In the genomic region with DNA sequence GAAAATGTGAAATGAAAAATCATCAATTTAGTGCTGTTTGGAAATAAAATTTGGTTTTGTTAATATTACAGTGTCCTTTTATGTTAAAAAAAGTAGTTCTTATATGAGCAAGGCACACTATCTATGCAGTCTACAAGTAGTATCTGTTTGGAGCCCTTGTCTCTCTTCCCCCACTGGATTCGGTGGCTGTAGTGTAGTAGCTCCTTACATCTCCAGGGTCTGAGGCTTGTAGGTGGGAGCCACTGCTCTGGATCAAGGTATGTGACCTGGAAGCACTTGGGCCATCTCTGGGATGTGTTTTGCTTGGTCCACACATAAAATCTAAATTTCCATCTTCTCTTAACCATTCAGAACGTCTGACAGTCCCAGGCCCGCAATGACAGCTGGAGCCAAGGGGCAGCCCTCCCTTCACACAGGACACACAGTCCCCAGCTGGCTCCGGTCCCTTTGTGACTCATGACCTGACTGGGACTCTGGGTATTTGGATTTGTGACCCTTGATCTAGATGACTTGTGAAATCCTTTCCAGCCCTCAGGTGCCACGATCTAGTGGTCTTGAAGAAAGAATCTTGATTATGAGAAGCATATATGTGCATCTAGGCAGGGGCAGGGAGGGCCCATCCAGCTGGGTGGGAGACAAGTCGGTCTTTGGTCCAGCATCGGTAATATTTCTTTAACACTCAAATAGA, we compare ENCODE assay signal across 1 cellular context.
TF ChIP-seq lines count a peak whose summit lies in the region.

No MANE protein-coding gene starts in this region.

TF ChIP-seq in HepG2, 621 proteins besides CTCF, POLR2A, EP300 and RAD21 (continued from another document and continues in another):
- TF ChIP-seq, protein P1, sequence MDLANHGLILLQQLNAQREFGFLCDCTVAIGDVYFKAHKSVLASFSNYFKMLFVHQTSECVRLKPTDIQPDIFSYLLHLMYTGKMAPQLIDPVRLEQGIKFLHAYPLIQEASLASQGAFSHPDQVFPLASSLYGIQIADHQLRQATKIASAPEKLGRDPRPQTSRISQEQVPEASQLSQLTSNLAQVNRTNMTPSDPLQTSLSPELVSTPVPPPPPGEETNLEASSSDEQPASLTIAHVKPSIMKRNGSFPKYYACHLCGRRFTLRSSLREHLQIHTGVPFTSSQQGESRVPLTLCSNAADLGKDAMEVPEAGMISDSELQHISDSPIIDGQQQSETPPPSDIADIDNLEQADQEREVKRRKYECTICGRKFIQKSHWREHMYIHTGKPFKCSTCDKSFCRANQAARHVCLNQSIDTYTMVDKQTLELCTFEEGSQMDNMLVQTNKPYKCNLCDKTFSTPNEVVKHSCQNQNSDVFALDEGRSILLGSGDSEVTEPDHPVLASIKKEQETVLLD (CRISPR knock-in tag; IDR thresholded peaks at IDR 0.05; ENCODE audit: low read depth): no peak
- TF ChIP-seq SMARCE1 (IDR thresholded peaks at IDR 0.05; ENCODE audit: borderline replicate concordance) (no peak), HHEX (CRISPR knock-in tag; IDR thresholded peaks at IDR 0.05) (no peak), RCOR2 (CRISPR knock-in tag; IDR thresholded peaks at IDR 0.05) (peak; percentile 37; the same call in 1 of the 2 replicates), NKX3-1 (CRISPR knock-in tag; IDR thresholded peaks at IDR 0.05) (no peak), SRSF1 (optimal IDR thresholded peaks at IDR 0.05; ENCODE audit: low read depth, low read length) (no peak), PHB2 (IDR thresholded peaks at IDR 0.05; ENCODE audit: partially characterized antibody) (no peak), RXRA (CRISPR knock-in tag; IDR thresholded peaks at IDR 0.05) (peak; percentile 77; the same call in 1 of the 2 replicates), ZNF670 (CRISPR knock-in tag; IDR thresholded peaks at IDR 0.05; ENCODE audit: borderline replicate concordance) (peak; percentile 44; the same call in 1 of the 2 replicates), KDM1A (CRISPR knock-in tag; IDR thresholded peaks at IDR 0.05) (no peak), ZNF607 (CRISPR knock-in tag; IDR thresholded peaks at IDR 0.05; ENCODE audit: borderline replicate concordance) (no peak), ZNF225 (CRISPR knock-in tag; IDR thresholded peaks at IDR 0.05) (no peak), REXO4 (CRISPR knock-in tag; IDR thresholded peaks at IDR 0.05; ENCODE audit: borderline replicate concordance) (no peak), ZBTB21 (CRISPR knock-in tag; IDR thresholded peaks at IDR 0.05) (no peak), ZNF383 (CRISPR knock-in tag; IDR thresholded peaks at IDR 0.05; ENCODE audit: borderline replicate concordance) (no peak), ZNF792 (CRISPR knock-in tag; IDR thresholded peaks at IDR 0.05) (0 out of 2 replicates have a peak, but pooled peaks have one; percentile 58), ZNF20 (CRISPR knock-in tag; IDR thresholded peaks at IDR 0.05) (no peak), ZFY (CRISPR knock-in tag; IDR thresholded peaks at IDR 0.05) (0 out of 2 replicates have a peak, but pooled peaks have one; percentile 16), ZNF781 (CRISPR knock-in tag; IDR thresholded peaks at IDR 0.05; ENCODE audit: borderline replicate concordance, not compliant biosample characterization) (no peak), HNRNPLL (IDR thresholded peaks at IDR 0.05; ENCODE audit: low read depth, low read length, poor library complexity, severe bottlenecking) (no peak), ATRX (CRISPR knock-in tag; IDR thresholded peaks at IDR 0.05; ENCODE audit: borderline replicate concordance) (no peak), ZNF121 (CRISPR knock-in tag; IDR thresholded peaks at IDR 0.05) (no peak), ZNF460 (CRISPR knock-in tag; IDR thresholded peaks at IDR 0.05; ENCODE audit: borderline replicate concordance) (no peak), EED (CRISPR knock-in tag; IDR thresholded peaks at IDR 0.05) (no peak), DZIP1 (CRISPR knock-in tag; IDR thresholded peaks at IDR 0.05) (no peak), ZSCAN20 (CRISPR knock-in tag; IDR thresholded peaks at IDR 0.05; ENCODE audit: borderline replicate concordance) (no peak), ZNF839 (CRISPR knock-in tag; IDR thresholded peaks at IDR 0.05; ENCODE audit: borderline replicate concordance) (no peak), CBX2 (IDR thresholded peaks at IDR 0.05; ENCODE audit: low read depth, low read length) (no peak), CBX2 (CRISPR knock-in tag; IDR thresholded peaks at IDR 0.05; ENCODE audit: low read depth) (no peak), ZNF598 (CRISPR knock-in tag; IDR thresholded peaks at IDR 0.05; ENCODE audit: borderline replicate concordance) (no peak)
- TF ChIP-seq, protein P2, sequence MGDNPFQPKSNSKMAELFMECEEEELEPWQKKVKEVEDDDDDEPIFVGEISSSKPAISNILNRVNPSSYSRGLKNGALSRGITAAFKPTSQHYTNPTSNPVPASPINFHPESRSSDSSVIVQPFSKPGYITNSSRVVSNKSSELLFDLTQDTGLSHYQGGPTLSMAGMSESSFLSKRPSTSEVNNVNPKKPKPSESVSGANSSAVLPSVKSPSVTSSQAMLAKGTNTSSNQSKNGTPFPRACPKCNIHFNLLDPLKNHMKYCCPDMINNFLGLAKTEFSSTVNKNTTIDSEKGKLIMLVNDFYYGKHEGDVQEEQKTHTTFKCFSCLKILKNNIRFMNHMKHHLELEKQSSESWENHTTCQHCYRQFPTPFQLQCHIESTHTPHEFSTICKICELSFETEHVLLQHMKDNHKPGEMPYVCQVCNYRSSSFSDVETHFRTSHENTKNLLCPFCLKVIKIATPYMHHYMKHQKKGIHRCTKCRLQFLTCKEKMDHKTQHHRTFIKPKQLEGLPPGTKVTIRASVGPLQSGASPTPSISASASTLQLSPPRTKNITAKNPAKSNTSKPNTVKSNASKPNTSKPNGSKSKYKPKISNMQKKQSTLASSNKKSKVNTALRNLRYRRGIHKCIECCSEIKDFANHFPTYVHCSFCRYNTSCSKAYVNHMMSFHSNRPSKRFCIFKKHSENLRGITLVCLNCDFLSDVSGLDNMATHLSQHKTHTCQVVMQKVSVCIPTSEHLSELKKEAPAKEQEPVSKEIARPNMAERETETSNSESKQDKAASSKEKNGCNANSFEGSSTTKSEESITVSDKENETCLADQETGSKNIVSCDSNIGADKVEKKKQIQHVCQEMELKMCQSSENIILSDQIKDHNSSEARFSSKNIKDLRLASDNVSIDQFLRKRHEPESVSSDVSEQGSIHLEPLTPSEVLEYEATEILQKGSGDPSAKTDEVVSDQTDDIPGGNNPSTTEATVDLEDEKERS (CRISPR knock-in tag; IDR thresholded peaks at IDR 0.05): no peak
- TF ChIP-seq, protein P3, sequence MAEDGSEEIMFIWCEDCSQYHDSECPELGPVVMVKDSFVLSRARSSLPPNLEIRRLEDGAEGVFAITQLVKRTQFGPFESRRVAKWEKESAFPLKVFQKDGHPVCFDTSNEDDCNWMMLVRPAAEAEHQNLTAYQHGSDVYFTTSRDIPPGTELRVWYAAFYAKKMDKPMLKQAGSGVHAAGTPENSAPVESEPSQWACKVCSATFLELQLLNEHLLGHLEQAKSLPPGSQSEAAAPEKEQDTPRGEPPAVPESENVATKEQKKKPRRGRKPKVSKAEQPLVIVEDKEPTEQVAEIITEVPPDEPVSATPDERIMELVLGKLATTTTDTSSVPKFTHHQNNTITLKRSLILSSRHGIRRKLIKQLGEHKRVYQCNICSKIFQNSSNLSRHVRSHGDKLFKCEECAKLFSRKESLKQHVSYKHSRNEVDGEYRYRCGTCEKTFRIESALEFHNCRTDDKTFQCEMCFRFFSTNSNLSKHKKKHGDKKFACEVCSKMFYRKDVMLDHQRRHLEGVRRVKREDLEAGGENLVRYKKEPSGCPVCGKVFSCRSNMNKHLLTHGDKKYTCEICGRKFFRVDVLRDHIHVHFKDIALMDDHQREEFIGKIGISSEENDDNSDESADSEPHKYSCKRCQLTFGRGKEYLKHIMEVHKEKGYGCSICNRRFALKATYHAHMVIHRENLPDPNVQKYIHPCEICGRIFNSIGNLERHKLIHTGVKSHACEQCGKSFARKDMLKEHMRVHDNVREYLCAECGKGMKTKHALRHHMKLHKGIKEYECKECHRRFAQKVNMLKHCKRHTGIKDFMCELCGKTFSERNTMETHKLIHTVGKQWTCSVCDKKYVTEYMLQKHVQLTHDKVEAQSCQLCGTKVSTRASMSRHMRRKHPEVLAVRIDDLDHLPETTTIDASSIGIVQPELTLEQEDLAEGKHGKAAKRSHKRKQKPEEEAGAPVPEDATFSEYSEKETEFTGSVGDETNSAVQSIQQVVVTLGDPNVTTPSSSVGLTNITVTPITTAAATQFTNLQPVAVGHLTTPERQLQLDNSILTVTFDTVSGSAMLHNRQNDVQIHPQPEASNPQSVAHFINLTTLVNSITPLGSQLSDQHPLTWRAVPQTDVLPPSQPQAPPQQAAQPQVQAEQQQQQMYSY (CRISPR knock-in tag; IDR thresholded peaks at IDR 0.05): no peak
- TF ChIP-seq, protein P4, sequence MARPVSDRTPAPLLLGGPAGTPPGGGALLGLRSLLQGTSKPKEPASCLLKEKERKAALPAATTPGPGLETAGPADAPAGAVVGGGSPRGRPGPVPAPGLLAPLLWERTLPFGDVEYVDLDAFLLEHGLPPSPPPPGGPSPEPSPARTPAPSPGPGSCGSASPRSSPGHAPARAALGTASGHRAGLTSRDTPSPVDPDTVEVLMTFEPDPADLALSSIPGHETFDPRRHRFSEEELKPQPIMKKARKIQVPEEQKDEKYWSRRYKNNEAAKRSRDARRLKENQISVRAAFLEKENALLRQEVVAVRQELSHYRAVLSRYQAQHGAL (CRISPR knock-in tag; IDR thresholded peaks at IDR 0.05; ENCODE audit: not compliant biosample characterization): no peak
- TF ChIP-seq, protein P5, sequence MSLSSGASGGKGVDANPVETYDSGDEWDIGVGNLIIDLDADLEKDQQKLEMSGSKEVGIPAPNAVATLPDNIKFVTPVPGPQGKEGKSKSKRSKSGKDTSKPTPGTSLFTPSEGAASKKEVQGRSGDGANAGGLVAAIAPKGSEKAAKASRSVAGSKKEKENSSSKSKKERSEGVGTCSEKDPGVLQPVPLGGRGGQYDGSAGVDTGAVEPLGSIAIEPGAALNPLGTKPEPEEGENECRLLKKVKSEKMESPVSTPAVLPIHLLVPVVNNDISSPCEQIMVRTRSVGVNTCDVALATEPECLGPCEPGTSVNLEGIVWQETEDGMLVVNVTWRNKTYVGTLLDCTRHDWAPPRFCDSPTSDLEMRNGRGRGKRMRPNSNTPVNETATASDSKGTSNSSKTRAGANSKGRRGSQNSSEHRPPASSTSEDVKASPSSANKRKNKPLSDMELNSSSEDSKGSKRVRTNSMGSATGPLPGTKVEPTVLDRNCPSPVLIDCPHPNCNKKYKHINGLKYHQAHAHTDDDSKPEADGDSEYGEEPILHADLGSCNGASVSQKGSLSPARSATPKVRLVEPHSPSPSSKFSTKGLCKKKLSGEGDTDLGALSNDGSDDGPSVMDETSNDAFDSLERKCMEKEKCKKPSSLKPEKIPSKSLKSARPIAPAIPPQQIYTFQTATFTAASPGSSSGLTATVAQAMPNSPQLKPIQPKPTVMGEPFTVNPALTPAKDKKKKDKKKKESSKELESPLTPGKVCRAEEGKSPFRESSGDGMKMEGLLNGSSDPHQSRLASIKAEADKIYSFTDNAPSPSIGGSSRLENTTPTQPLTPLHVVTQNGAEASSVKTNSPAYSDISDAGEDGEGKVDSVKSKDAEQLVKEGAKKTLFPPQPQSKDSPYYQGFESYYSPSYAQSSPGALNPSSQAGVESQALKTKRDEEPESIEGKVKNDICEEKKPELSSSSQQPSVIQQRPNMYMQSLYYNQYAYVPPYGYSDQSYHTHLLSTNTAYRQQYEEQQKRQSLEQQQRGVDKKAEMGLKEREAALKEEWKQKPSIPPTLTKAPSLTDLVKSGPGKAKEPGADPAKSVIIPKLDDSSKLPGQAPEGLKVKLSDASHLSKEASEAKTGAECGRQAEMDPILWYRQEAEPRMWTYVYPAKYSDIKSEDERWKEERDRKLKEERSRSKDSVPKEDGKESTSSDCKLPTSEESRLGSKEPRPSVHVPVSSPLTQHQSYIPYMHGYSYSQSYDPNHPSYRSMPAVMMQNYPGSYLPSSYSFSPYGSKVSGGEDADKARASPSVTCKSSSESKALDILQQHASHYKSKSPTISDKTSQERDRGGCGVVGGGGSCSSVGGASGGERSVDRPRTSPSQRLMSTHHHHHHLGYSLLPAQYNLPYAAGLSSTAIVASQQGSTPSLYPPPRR (CRISPR knock-in tag; IDR thresholded peaks at IDR 0.05; ENCODE audit: borderline replicate concordance): no peak
- TF ChIP-seq, protein P6, sequence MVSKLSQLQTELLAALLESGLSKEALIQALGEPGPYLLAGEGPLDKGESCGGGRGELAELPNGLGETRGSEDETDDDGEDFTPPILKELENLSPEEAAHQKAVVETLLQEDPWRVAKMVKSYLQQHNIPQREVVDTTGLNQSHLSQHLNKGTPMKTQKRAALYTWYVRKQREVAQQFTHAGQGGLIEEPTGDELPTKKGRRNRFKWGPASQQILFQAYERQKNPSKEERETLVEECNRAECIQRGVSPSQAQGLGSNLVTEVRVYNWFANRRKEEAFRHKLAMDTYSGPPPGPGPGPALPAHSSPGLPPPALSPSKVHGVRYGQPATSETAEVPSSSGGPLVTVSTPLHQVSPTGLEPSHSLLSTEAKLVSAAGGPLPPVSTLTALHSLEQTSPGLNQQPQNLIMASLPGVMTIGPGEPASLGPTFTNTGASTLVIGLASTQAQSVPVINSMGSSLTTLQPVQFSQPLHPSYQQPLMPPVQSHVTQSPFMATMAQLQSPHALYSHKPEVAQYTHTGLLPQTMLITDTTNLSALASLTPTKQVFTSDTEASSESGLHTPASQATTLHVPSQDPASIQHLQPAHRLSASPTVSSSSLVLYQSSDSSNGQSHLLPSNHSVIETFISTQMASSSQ (IDR thresholded peaks at IDR 0.05; ENCODE audit: low read depth): no peak
- TF ChIP-seq, protein P6 (CRISPR knock-in tag; IDR thresholded peaks at IDR 0.05; ENCODE audit: borderline replicate concordance): no peak
